Comparison of ENCODE assay signal across 8 cellular contexts in the genomic region with DNA sequence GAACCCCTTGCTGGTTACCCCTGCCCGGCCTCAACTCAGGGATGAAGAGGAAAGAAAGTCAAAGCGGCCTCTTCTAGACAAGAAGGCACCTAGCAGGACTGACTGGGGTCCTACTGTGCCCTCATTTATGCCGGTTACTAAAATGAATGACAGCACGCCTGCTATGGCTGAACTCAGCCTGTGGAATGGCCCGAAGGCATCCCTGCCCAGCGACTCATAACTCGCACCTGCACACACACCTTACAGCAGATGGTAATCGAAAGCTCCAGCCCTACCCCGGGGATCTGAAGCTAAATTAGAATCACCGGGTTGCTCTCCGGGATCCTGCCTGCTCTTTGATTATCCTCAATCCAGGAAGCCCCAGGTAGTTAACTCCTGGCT. TPM values are rescaled to one million over a fixed set of nuclear protein-coding genes. Genes with fewer than 3 reads are reported as not detected.
DNase-seq lines count a peak whose midpoint lies in the region; ATAC-seq, FAIRE-seq and TF ChIP-seq lines count a peak whose summit lies in the region.

No MANE protein-coding gene starts in this region.

- no peak for ATAC-seq in activated naive CD8-positive, alpha-beta T cell treated with anti-CD3 and anti-CD28 coated beads, Interleukin-2, amount 10 ng/mL, durations not matched to agents 7 days and 5 days (ENCODE audit: low read depth)
- no peak for ATAC-seq in HG02642 (IDR thresholded peaks at IDR 0.05; ENCODE audit: poor library complexity, unreplicated experiment)

- H3K36me3 ChIP-seq in kidney (ENCODE audit: control insufficient read depth in 1 of 2, insufficient read depth in 2 of 2, low read length in 2 of 2) (no peaks in the 10 kb centered on the region), thyroid gland (no peaks in the 10 kb centered on the region)

- no peak overlapping the region for H3K4me3 Mint-ChIP-seq in activated T-cell treated with anti-CD3 and anti-CD28 coated beads, Interleukin-2, amount 50 U/mL, for 24 hours
- peak overlapping the region; percentile 77 for H3K4me3 Mint-ChIP-seq in activated naive CD8-positive, alpha-beta T cell treated with anti-CD3 and anti-CD28 coated beads, Interleukin-2, amount 10 ng/mL, durations not matched to agents 7 days and 5 days

- H3K4me1 Mint-ChIP-seq in activated T-cell treated with anti-CD3 and anti-CD28 coated beads, Interleukin-2, amount 50 U/mL, for 24 hours (ENCODE audit: low read depth), result peaks cover 30% of the 10 kb centered on the region
- peaks cover 11% of the 10 kb centered on the region for H3K4me1 Mint-ChIP-seq in activated naive CD8-positive, alpha-beta T cell treated with anti-CD3 and anti-CD28 coated beads, Interleukin-2, amount 10 ng/mL, durations not matched to agents 7 days and 5 days

- H3K4me1 ChIP-seq in kidney (ENCODE audit: control insufficient read depth in 1 of 2, insufficient read depth in 1 of 2, low read depth in 1 of 2, low read length in 2 of 2) (peaks cover 15 to 17% of the 10 kb centered on the region in 2 donors), thyroid gland (peaks cover 11 to 14% of the 10 kb centered on the region in 2 donors)

- H3K9ac ChIP-seq in kidney (ENCODE audit: low read length in 2 of 2), result peak overlapping the region in 1 of 2 donors; percentile 72

- 85% methylated on average over 11 of the region's 11 CpGs for WGBS in thyroid gland, 2 donors

- FAIRE-seq in kidney (lab: Jason Lieb, UNC), result no peak

- DNase-seq in activated T-cell treated with anti-CD3 and anti-CD28 coated beads, Interleukin-2, amount 50 U/mL, for 24 hours, result no peak
- DNase-seq in activated T-cell treated with anti-CD3 and anti-CD28 coated beads for 4 hours (no peak), kidney (no peak), thyroid gland (no peak), GM10266 (ENCODE audit: extremely low spot score) (no peak), NCI-H1930 (lab: John Stamatoyannopoulos, UW) (no peak)
- no peak for DNase-seq in activated naive CD8-positive, alpha-beta T cell treated with anti-CD3 and anti-CD28 coated beads, Interleukin-2, amount 10 ng/mL, durations not matched to agents 7 days and 5 days

- H3K4me3 ChIP-seq in kidney (ENCODE audit: low read length in 2 of 2) (peak overlapping the region; percentile 67 to 69), thyroid gland (replicated peaks in 1 of 3) (peak overlapping the region in 1 of 3 donors; percentile 68)

- TF ChIP-seq POLR2A in thyroid gland (IDR thresholded peaks at IDR 0.05), result no peak

- POLR2A ChIA-PET in activated naive CD8-positive, alpha-beta T cell treated with anti-CD3 and anti-CD28 coated beads, Interleukin-2, amount 10 ng/mL, durations not matched to agents 7 days and 5 days (lab: Charles Lee), result no interaction called here

- H3K27ac ChIP-seq in kidney (ENCODE audit: low read depth in 2 of 2, low read length in 2 of 2) (no peak overlapping the region), thyroid gland (peak overlapping the region in 2 of 3 donors; percentile 65 to 77)

- peaks cover 2% of the 10 kb centered on the region for H3K27me3 Mint-ChIP-seq in activated T-cell treated with anti-CD3 and anti-CD28 coated beads, Interleukin-2, amount 50 U/mL, for 24 hours
- no peaks in the 10 kb centered on the region for H3K27me3 Mint-ChIP-seq in activated naive CD8-positive, alpha-beta T cell treated with anti-CD3 and anti-CD28 coated beads, Interleukin-2, amount 10 ng/mL, durations not matched to agents 7 days and 5 days

- peaks cover 29% of the 10 kb centered on the region for H3K36me3 Mint-ChIP-seq in activated T-cell treated with anti-CD3 and anti-CD28 coated beads, Interleukin-2, amount 50 U/mL, for 24 hours (ENCODE audit: low read depth)
- no peaks in the 10 kb centered on the region for H3K36me3 Mint-ChIP-seq in activated naive CD8-positive, alpha-beta T cell treated with anti-CD3 and anti-CD28 coated beads, Interleukin-2, amount 10 ng/mL, durations not matched to agents 7 days and 5 days

- no peaks in the 10 kb centered on the region for H3K27me3 ChIP-seq in thyroid gland

- no peaks in the 10 kb centered on the region for H3K9me3 ChIP-seq in kidney (ENCODE audit: control insufficient read depth in 1 of 2, low read length in 2 of 2)
- H3K9me3 ChIP-seq in thyroid gland, result no peaks in the 10 kb centered on the region

- H3K9me3 Mint-ChIP-seq in activated T-cell treated with anti-CD3 and anti-CD28 coated beads, Interleukin-2, amount 50 U/mL, for 24 hours, result no peaks in the 10 kb centered on the region
- H3K9me3 Mint-ChIP-seq in activated naive CD8-positive, alpha-beta T cell treated with anti-CD3 and anti-CD28 coated beads, Interleukin-2, amount 10 ng/mL, durations not matched to agents 7 days and 5 days, result no peaks in the 10 kb centered on the region

- TF ChIP-seq CTCF in kidney (IDR thresholded peaks at IDR 0.05; ENCODE audit: borderline replicate concordance, extremely low read depth, insufficient read depth) (no peak), thyroid gland (IDR thresholded peaks at IDR 0.05) (no peak), GM10266 (IDR thresholded peaks at IDR 0.05; ENCODE audit: control insufficient read depth, insufficient read depth, low read depth, missing control alignments) (no peak)

- intact Hi-C loops in kidney (cut with DNase I), result no loop called here
- intact Hi-C loops in thyroid gland (cut with DNase I), result no loop called here

- H3K27ac Mint-ChIP-seq in activated T-cell treated with anti-CD3 and anti-CD28 coated beads, Interleukin-2, amount 50 U/mL, for 24 hours, result peak overlapping the region; percentile 77
- peak overlapping the region; percentile 40 for H3K27ac Mint-ChIP-seq in activated naive CD8-positive, alpha-beta T cell treated with anti-CD3 and anti-CD28 coated beads, Interleukin-2, amount 10 ng/mL, durations not matched to agents 7 days and 5 days

RNA-seq across cellular contexts. Expression of a gene that starts 0.7 kb away (rescaled TPM):
- 10 to 100 TPM; 17.5 to 19.0 TPM for total RNA-seq in activated naive CD8-positive, alpha-beta T cell treated with anti-CD3 and anti-CD28 coated beads, Interleukin-2, amount 10 ng/mL, durations not matched to agents 7 days and 5 days
- total RNA-seq in kidney (153 TPM), thyroid gland (100 to 1,000 TPM; 113 to 159 (median 132) TPM)
- 73.5 TPM for polyA plus RNA-seq in kidney (ENCODE audit: insufficient read depth, low read depth, low replicate concordance)

Comparison
In these comparisons a context has a peak if more than half of its experiments do, and no peak if none do; other contexts are left out.
1. H3K27ac ChIP-seq: peak in thyroid gland (2 of 3); none in kidney (0 of 2).